21 cellular contexts compared by ENCODE assay signal in genomic region chr11:94658888-94659287, GRCh38.
"Had no signal": no experiment of that assay in that cellular context is flagged by ENCODE, and none has a peak within 500 bp of the region (broad histone marks: within the 10 kb centered on the region; RNA-seq: fewer than 3 reads in every experiment).

No MANE protein-coding gene starts in this region.

- H3K9ac ChIP-seq: parathyroid adenoma had no signal

- H3K4me1 ChIP-seq: left lung, parathyroid adenoma, tibial artery had no signal

- H3K4me3 ChIP-seq: hepatocyte, left lung, tibial artery had no signal

- H3K9me3 ChIP-seq: left lung, neutrophil, tibial artery had no signal

- H3K4me2 ChIP-seq: hepatocyte had no signal

- H3K27ac ChIP-seq: hepatocyte, left lung, neutrophil, parathyroid adenoma, tibial artery had no signal

- DNase-seq: activated CD4-positive, alpha-beta memory T cell treated with anti-CD3 and anti-CD28 coated beads for 36 hours; activated CD4-positive, alpha-beta T cell treated with anti-CD3 and anti-CD28 coated beads for 48 hours; activated CD4-positive, CD25-positive, alpha-beta regulatory T cell; activated effector memory CD4-positive, alpha-beta T cell treated with Interleukin-2 at 50 U/mL for 16 hours; activated naive CD4-positive, alpha-beta T cell treated with anti-CD3 and anti-CD28 coated beads, Interleukin-2, amount 10 ng/mL, durations not matched to agents 7 days and 5 days; activated naive CD8-positive, alpha-beta T cell treated with anti-CD3 and anti-CD28 coated beads, Interleukin-2, amount 50 U/mL, for 24 hours; activated T-cell treated with anti-CD3 and anti-CD28 coated beads, Interleukin-2, amount 50 U/mL, for 72 hours; effector CD4-positive, alpha-beta T cell; erythroblast; foreskin fibroblast; immature natural killer cell; kidney glomerular epithelial cell; left lung; small intestine; stimulated activated CD4-positive, alpha-beta T cell treated with anti-CD3 and anti-CD28 coated beads, Interleukin-2, amount 100 ng/mL, for 24 hours; stimulated activated naive CD8-positive, alpha-beta T cell treated with anti-CD3 and anti-CD28 coated beads, Interleukin-15, amount 100 ng/mL, for 72 hours; T-helper 9 cell; tibial artery had no signal

- H3K36me3 ChIP-seq: left lung, neutrophil, tibial artery had no signal

- H3K79me2 ChIP-seq: hepatocyte, parathyroid adenoma had no signal

- FAIRE-seq: small intestine had no signal

- H3K27me3 ChIP-seq: hepatocyte, left lung, tibial artery had no signal
